ENCODE assay signal across 22 cellular contexts in the genomic region with DNA sequence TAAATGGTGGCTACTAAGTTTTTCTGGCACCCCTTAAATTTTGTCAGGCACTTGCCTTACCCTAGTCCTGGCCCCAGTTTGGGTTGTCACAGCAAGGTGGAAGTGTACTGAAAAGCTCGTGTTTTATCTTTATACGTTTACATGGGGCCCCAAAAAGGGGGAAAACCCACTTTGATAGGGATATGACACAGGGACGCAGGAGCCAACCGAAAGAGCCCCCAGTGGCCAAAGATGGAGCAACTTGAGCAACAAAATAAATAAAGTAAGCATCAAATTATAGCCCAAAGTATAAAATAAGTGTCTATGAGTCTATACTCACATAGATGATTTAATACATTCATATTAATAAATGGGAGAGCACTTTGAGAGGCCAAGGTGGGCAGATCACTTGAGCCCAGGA. TPM values are rescaled to one million over a fixed set of nuclear protein-coding genes. Genes with fewer than 3 reads are reported as not detected.
A peak's percentile ranks its signal among the peaks of the same experiment; 100 is the strongest.
DNase-seq lines count a peak whose midpoint lies in the region; ATAC-seq, FAIRE-seq and TF ChIP-seq lines count a peak whose summit lies in the region.
"Had no signal": no experiment of that assay in that cellular context is flagged by ENCODE, and none has a peak within 500 bp of the region (broad histone marks: within the 10 kb centered on the region; RNA-seq: fewer than 3 reads in every experiment).

No MANE protein-coding gene starts in this region.

- no TSS peak for BruUV-seq in GM12878 (replicated peaks; lab: Mats Ljungman, UMichigan)

- no peaks in the 10 kb centered on the region for H3K9me3 Mint-ChIP-seq in neural crest cell
- H3K9me3 Mint-ChIP-seq: activated CD4-positive, alpha-beta T cell treated with anti-CD3 and anti-CD28 coated beads, Interleukin-2, amount 10 ng/mL, durations not matched to agents 7 days and 5 days; activated naive CD4-positive, alpha-beta T cell treated with anti-CD3 and anti-CD28 coated beads, Interleukin-2, amount 50 U/mL, for 24 hours had no signal

- WGBS in GM12878 (ENCODE audit: insufficient coverage, insufficient replicate concordance, low lambda C conversion rate, missing lambda C conversion rate) = 13% methylated on average over 4 of the region's 4 CpGs
- WGBS in heart right ventricle, 2 donors = 67 to 69% methylated on average over 4 of the region's 4 CpGs

- H4K20me1 ChIP-seq in GM12878 (ENCODE audit: control insufficient read depth, insufficient read depth) = no peaks in the 10 kb centered on the region

- POLR2A ChIA-PET in GM12878 (lab: Charles Lee) = no interaction called here

- SMC1A ChIA-PET in GM12878 (lab: Charles Lee; ENCODE audit: uncharacterized antibody, unreplicated experiment) = interaction anchor here (0.8 to 2.1 kb wide), 3 partner anchors 9 to 88 kb away, joined by 3 to 4 read pairs (median 3); no protein-coding TSS in a partner anchor

- no peak overlapping the region for H3K4me3 ChIP-seq in GM06990 (replicated peaks; ENCODE audit: low read depth, low read length)
- no peak overlapping the region for H3K4me3 ChIP-seq in HFF-Myc (replicated peaks; ENCODE audit: low read depth, low read length)
- H3K4me3 ChIP-seq in GM12878 = no peak overlapping the region
- H3K4me3 ChIP-seq in heart right ventricle = no peak overlapping the region
- H3K4me3 ChIP-seq: colonic mucosa, heart left ventricle, SJCRH30 had no signal

- H3K9ac ChIP-seq in GM12878 (ENCODE audit: control insufficient read depth, insufficient read depth, low read length) = no peak overlapping the region

- no peak for FAIRE-seq in GM12878 (lab: Jason Lieb, UNC)

- 0 out of 2 replicates have a peak, but pooled peaks cover under 1% of the 10 kb centered on the region for H3K4me1 ChIP-seq in GM12878 (ENCODE audit: control insufficient read depth, insufficient read depth, low read length)
- H3K4me1 ChIP-seq in heart right ventricle = peaks cover 9 to 27% (median 16%) of the 10 kb centered on the region in 9 donors
- H3K4me1 ChIP-seq: colonic mucosa had no signal

- H3K27ac ChIP-seq in GM12878 (ENCODE audit: control insufficient read depth, insufficient read depth) (no peak overlapping the region), heart right ventricle (no peak overlapping the region)
- H3K27ac ChIP-seq: colonic mucosa, heart left ventricle, HL-60, neutrophil, SJCRH30 had no signal

- H3K27ac Mint-ChIP-seq in neural crest cell (ENCODE audit: unreplicated experiment) = no peak overlapping the region
- H3K27ac Mint-ChIP-seq: activated CD4-positive, alpha-beta T cell treated with anti-CD3 and anti-CD28 coated beads, Interleukin-2, amount 10 ng/mL, durations not matched to agents 7 days and 5 days; activated naive CD4-positive, alpha-beta T cell treated with anti-CD3 and anti-CD28 coated beads, Interleukin-2, amount 50 U/mL, for 24 hours had no signal

- intact Hi-C loops in GM12878 (cut with micrococcal nuclease; ENCODE audit: unreplicated experiment) = no loop called here
- intact Hi-C loops in heart right ventricle (cut with DNase I) = no loop called here

- H3K36me3 ChIP-seq in GM06990 (ENCODE audit: control insufficient read depth, insufficient read depth, low read length) = no peaks in the 10 kb centered on the region
- H3K36me3 ChIP-seq in GM12878 (ENCODE audit: control insufficient read depth in 2 of 2, insufficient read depth in 2 of 2, low read length in 1 of 2) = no peaks in the 10 kb centered on the region
- no peaks in the 10 kb centered on the region for H3K36me3 ChIP-seq in heart right ventricle
- H3K36me3 ChIP-seq: colonic mucosa, heart left ventricle, neutrophil, SJCRH30 had no signal

- peak; percentile 28; the same call in 1 of the 2 replicates for TF ChIP-seq RAD21 in GM12878 (IDR thresholded peaks at IDR 0.05; ENCODE audit: insufficient read depth, low read depth, low read length)

- H3K36me3 Mint-ChIP-seq in neural crest cell (ENCODE audit: low read depth) = no peaks in the 10 kb centered on the region
- H3K36me3 Mint-ChIP-seq: activated naive CD4-positive, alpha-beta T cell treated with anti-CD3 and anti-CD28 coated beads, Interleukin-2, amount 50 U/mL, for 24 hours had no signal

- TF ChIP-seq EP300 in GM12878 (IDR thresholded peaks at IDR 0.05; ENCODE audit: borderline replicate concordance in 1 of 2, control insufficient read depth in 1 of 2, low read depth in 2 of 2, low read length in 2 of 2) = no peak

- TF ChIP-seq POLR2A in GM12878 (IDR thresholded peaks at IDR 0.05; ENCODE audit: low read depth, low read length) = no peak

- RAD21 ChIA-PET in GM12878 (lab: Charles Lee; ENCODE audit: unreplicated experiment) = no interaction called here

- TF ChIP-seq CTCF in GM06990 (IDR thresholded peaks at IDR 0.05; ENCODE audit: insufficient read depth, low read length, poor library complexity, severe bottlenecking) = peak; percentile 27
- peak; percentile 9 for TF ChIP-seq CTCF in HFF-Myc (IDR thresholded peaks at IDR 0.05; ENCODE audit: low read depth, low read length, missing control alignments)
- 0 out of 6 replicates have a peak, but pooled peaks of 2 of the 3 experiments have one; percentile 12 to 31 for TF ChIP-seq CTCF in GM12878 (IDR thresholded peaks at IDR 0.05 in 2 of 3, conservative IDR thresholded peaks at IDR 0.05 in 1 of 3; ENCODE audit: control insufficient read depth in 2 of 3, extremely low read depth in 1 of 3, insufficient read depth in 1 of 3, low read depth in 3 of 3, low read length in 3 of 3)
- TF ChIP-seq CTCF in neural crest cell (conservative IDR thresholded peaks at IDR 0.05) = peak; percentile 17
- TF ChIP-seq CTCF in heart right ventricle (IDR thresholded peaks at IDR 0.05) = no peak

- in situ Hi-C loops in GM12878 (cut with MboI) = no loop called here

- H3K79me2 ChIP-seq in GM12878 (ENCODE audit: control insufficient read depth, insufficient read depth, low read length) = no peaks in the 10 kb centered on the region

- no peak overlapping the region for H3K4me2 ChIP-seq in GM12878 (ENCODE audit: control insufficient read depth, insufficient read depth)

- ATAC-seq in GM12878 (peak; percentile 46; the same call in 2 of the 3 replicates), heart right ventricle (no peak), HG02571 (IDR thresholded peaks at IDR 0.05; ENCODE audit: unreplicated experiment) (no peak), HG02870 (IDR thresholded peaks at IDR 0.05; ENCODE audit: unreplicated experiment) (no peak)
- ATAC-seq: heart left ventricle, left ventricle myocardium superior had no signal

- DNase-seq in GM06990 (ENCODE audit: extremely low read depth, insufficient read length) = no peak
- DNase-seq in HFF-Myc (ENCODE audit: extremely low read depth, low read depth) = no peak
- DNase-seq in GM12878 (ENCODE audit: low read depth, low spot score) = no peak
- DNase-seq in neural crest cell (ENCODE audit: low read depth, low spot score) = no peak
- no peak for DNase-seq in heart right ventricle
- no peak for DNase-seq in NCI-H82 treated with DMSO at 0.1 percent for 48 hours (lab: John Stamatoyannopoulos, UW; ENCODE audit: unreplicated experiment)
- DNase-seq: activated CD4-positive, alpha-beta T cell treated with anti-CD3 and anti-CD28 coated beads, Interleukin-2, amount 10 ng/mL, durations not matched to agents 7 days and 5 days; colonic mucosa; COR-L47; heart left ventricle; left ventricle myocardium superior; NCI-H146; NCI-H774; SJCRH30 had no signal

- H3K9me3 ChIP-seq in GM12878 (replicated peaks; ENCODE audit: control insufficient read depth, insufficient read depth, low read length) (no peaks in the 10 kb centered on the region), heart right ventricle (no peaks in the 10 kb centered on the region)
- H3K9me3 ChIP-seq: colonic mucosa, heart left ventricle, neutrophil had no signal

- H3K4me1 Mint-ChIP-seq in neural crest cell = no peaks in the 10 kb centered on the region
- H3K4me1 Mint-ChIP-seq: activated CD4-positive, alpha-beta T cell treated with anti-CD3 and anti-CD28 coated beads, Interleukin-2, amount 10 ng/mL, durations not matched to agents 7 days and 5 days; activated naive CD4-positive, alpha-beta T cell treated with anti-CD3 and anti-CD28 coated beads, Interleukin-2, amount 50 U/mL, for 24 hours had no signal

- no peak overlapping the region for H2AFZ ChIP-seq in GM12878 (ENCODE audit: control insufficient read depth, low read depth, low read length)

- H3K27me3 ChIP-seq in GM06990 (replicated peaks; ENCODE audit: control insufficient read depth, insufficient read depth, low read length) (no peaks in the 10 kb centered on the region), GM12878 (replicated peaks in 1 of 2; ENCODE audit: control insufficient read depth in 2 of 2, insufficient read depth in 2 of 2, low read length in 1 of 2) (no peaks in the 10 kb centered on the region), heart right ventricle (no peaks in the 10 kb centered on the region)
- H3K27me3 ChIP-seq: colonic mucosa, heart left ventricle, neutrophil, SJCRH30 had no signal

- CTCF ChIA-PET in GM12878 (lab: Yijun Ruan, JAX) = interaction anchor here (0.9 to 1.3 kb wide), 3 partner anchors 85 to 90 kb away, joined by 3 to 6 read pairs (median 4); no protein-coding TSS in a partner anchor

- H3K4me3 Mint-ChIP-seq in neural crest cell = no peak overlapping the region
- H3K4me3 Mint-ChIP-seq: activated CD4-positive, alpha-beta T cell treated with anti-CD3 and anti-CD28 coated beads, Interleukin-2, amount 10 ng/mL, durations not matched to agents 7 days and 5 days; activated naive CD4-positive, alpha-beta T cell treated with anti-CD3 and anti-CD28 coated beads, Interleukin-2, amount 50 U/mL, for 24 hours had no signal

- no peaks in the 10 kb centered on the region for H3K27me3 Mint-ChIP-seq in neural crest cell (ENCODE audit: low read depth)
- H3K27me3 Mint-ChIP-seq: activated naive CD4-positive, alpha-beta T cell treated with anti-CD3 and anti-CD28 coated beads, Interleukin-2, amount 50 U/mL, for 24 hours had no signal

RNA-seq across cellular contexts. Expression of a gene that starts 5.0 kb away (rescaled TPM):
- total RNA-seq in GM12878 (2013; cell fraction: nucleolus; rRNA removed) = 2.0 and 2.9 TPM in 2 replicates
- total RNA-seq in GM12878 (2014; rRNA removed) (1.9 and 2.3 TPM in 2 replicates), GM12878 (2014; rRNA removed; fragmentation: Illumina TruSeq; extraction: Trizol) (1.2 and 1.3 TPM in 2 replicates), GM12878 (2021) (0.77 and 1.4 TPM in 2 replicates), neural crest cell (not detected in 2 replicates), heart right ventricle (1 to 10 TPM in 1 of 10 donors, under 1 TPM in 6, not detected in 3; 0.17 to 2.1 (median 0.31) TPM)
- polyA plus RNA-seq in GM12878 (2011; ENCODE audit: low read depth) = 0.92 TPM
- polyA plus RNA-seq in GM12878 (2011; rRNA removed) (4.5 and 6.4 TPM in 2 replicates), GM12878 (2014; fragmentation: Illumina TruSeq; extraction: Trizol) (0.90 and 1.2 TPM in 2 replicates), GM12878 (2014; fragmentation: Nextera tagmentation; extraction: Ambion mirVana) (1 to 10 TPM; 2.4 to 2.9 TPM), GM12878 (2014; rRNA removed) (1.4 and 1.5 TPM in 2 replicates), GM12878 (2016; fragmentation: Nextera tagmentation; extraction: Ambion mirVana) (1 to 10 TPM; 2.3 to 2.9 TPM), heart right ventricle (under 1 TPM; 0.15 to 0.32 TPM)
- polyA plus RNA-seq in GM12878 (2011; cell fraction: cytosol; rRNA removed) = 4.8 and 5.3 TPM in 2 replicates
- 2.6 and 3.7 TPM in 2 replicates for polyA plus RNA-seq in GM12878 (2011; cell fraction: nucleus; rRNA removed)
- polyA plus RNA-seq in GM12878 (2012) = 1.2 and 2.1 TPM in 2 replicates
- 3.1 and 3.4 TPM in 2 replicates for polyA minus RNA-seq in GM12878 (2011; rRNA and poly(A)+ RNA removed)
- 0.94 and 1.3 TPM in 2 replicates for polyA minus RNA-seq in GM12878 (2011; cell fraction: cytosol; rRNA and poly(A)+ RNA removed)
- polyA minus RNA-seq in GM12878 (2011; cell fraction: nucleus; rRNA and poly(A)+ RNA removed) = 0.85 and 0.96 TPM in 2 replicates
- total RNA-seq: activated CD4-positive, alpha-beta T cell treated with anti-CD3 and anti-CD28 coated beads, Interleukin-2, amount 10 ng/mL, durations not matched to agents 7 days and 5 days; colonic mucosa; Daoy; MCF 10A; T-helper 1 cell treated with Interleukin-12 subunit alpha and Interleukin-12 subunit beta and Interleukin-4 antibody, amounts not matched to agents 30 ng/mL and 1 ng/mL, for 36 hours had no signal

RNA-seq across cellular contexts. Expression of a gene that starts 24.8 kb away (rescaled TPM):
- total RNA-seq in GM12878 (2013; cell fraction: nucleolus; rRNA removed) = 346 and 347 TPM in 2 replicates
- total RNA-seq in GM12878 (2014; rRNA removed) (69.9 and 80.4 TPM in 2 replicates), GM12878 (2014; rRNA removed; fragmentation: Illumina TruSeq; extraction: Trizol) (102 and 107 TPM in 2 replicates), GM12878 (2021) (129 and 143 TPM in 2 replicates), neural crest cell (32.9 and 34.0 TPM in 2 replicates), heart right ventricle (100 to 1,000 TPM; 107 to 175 (median 128) TPM)
- 132 TPM for polyA plus RNA-seq in GM12878 (2011; ENCODE audit: low read depth)
- polyA plus RNA-seq in GM12878 (2011; rRNA removed) (119 and 178 TPM in 2 replicates), GM12878 (2014; fragmentation: Illumina TruSeq; extraction: Trizol) (138 and 149 TPM in 2 replicates), GM12878 (2014; fragmentation: Nextera tagmentation; extraction: Ambion mirVana) (10 to 100 TPM; 32.6 to 68.1 TPM), GM12878 (2014; rRNA removed) (99.0 and 129 TPM in 2 replicates), GM12878 (2016; fragmentation: Nextera tagmentation; extraction: Ambion mirVana) (100 to 1,000 TPM; 204 to 212 TPM), heart right ventricle (100 to 1,000 TPM in 1 of 2 donors, 10 to 100 TPM in 1; 29.6 to 151 TPM)
- polyA plus RNA-seq in GM12878 (2011; cell fraction: cytosol; rRNA removed) = 111 and 123 TPM in 2 replicates
- 83.2 and 124 TPM in 2 replicates for polyA plus RNA-seq in GM12878 (2011; cell fraction: nucleus; rRNA removed)
- polyA plus RNA-seq in GM12878 (2012) = 141 and 168 TPM in 2 replicates
- polyA minus RNA-seq in GM12878 (2011; rRNA and poly(A)+ RNA removed) = 110 and 134 TPM in 2 replicates
- 46.4 and 58.4 TPM in 2 replicates for polyA minus RNA-seq in GM12878 (2011; cell fraction: cytosol; rRNA and poly(A)+ RNA removed)
- polyA minus RNA-seq in GM12878 (2011; cell fraction: nucleus; rRNA and poly(A)+ RNA removed) = 93.1 and 103 TPM in 2 replicates

RNA-seq across cellular contexts. Expression of a gene that starts 32.6 kb away (rescaled TPM):
- 626 and 671 TPM in 2 replicates for total RNA-seq in GM12878 (2013; cell fraction: nucleolus; rRNA removed)
- total RNA-seq in GM12878 (2014; rRNA removed) (60.3 and 65.3 TPM in 2 replicates), GM12878 (2014; rRNA removed; fragmentation: Illumina TruSeq; extraction: Trizol) (49.2 and 54.3 TPM in 2 replicates), GM12878 (2021) (86.2 and 105 TPM in 2 replicates), neural crest cell (0.26 TPM in 1 of 2 replicates, not detected in the other), heart right ventricle (10 to 100 TPM in 8 of 10 donors, 1 to 10 TPM in 2; 7.5 to 49.6 (median 13.5) TPM)
- polyA plus RNA-seq in GM12878 (2011; ENCODE audit: low read depth) = 26.2 TPM
- polyA plus RNA-seq in GM12878 (2011; rRNA removed) (62.1 and 88.8 TPM in 2 replicates), GM12878 (2014; fragmentation: Illumina TruSeq; extraction: Trizol) (51.5 and 73.0 TPM in 2 replicates), GM12878 (2014; fragmentation: Nextera tagmentation; extraction: Ambion mirVana) (10 to 100 TPM; 13.1 to 14.2 TPM), GM12878 (2014; rRNA removed) (83.8 and 84.2 TPM in 2 replicates), GM12878 (2016; fragmentation: Nextera tagmentation; extraction: Ambion mirVana) (10 to 100 TPM; 43.7 to 49.1 TPM), heart right ventricle (10 to 100 TPM in 1 of 2 donors, 1 to 10 TPM in 1; 6.2 to 26.0 TPM)
- polyA plus RNA-seq in GM12878 (2011; cell fraction: cytosol; rRNA removed) = 73.8 and 102 TPM in 2 replicates
- polyA plus RNA-seq in GM12878 (2011; cell fraction: nucleus; rRNA removed) = 528 TPM in 2 replicates
- polyA plus RNA-seq in GM12878 (2012) = 39.6 and 49.1 TPM in 2 replicates
- 197 and 272 TPM in 2 replicates for polyA minus RNA-seq in GM12878 (2011; rRNA and poly(A)+ RNA removed)
- 42.9 and 54.2 TPM in 2 replicates for polyA minus RNA-seq in GM12878 (2011; cell fraction: cytosol; rRNA and poly(A)+ RNA removed)
- polyA minus RNA-seq in GM12878 (2011; cell fraction: nucleus; rRNA and poly(A)+ RNA removed) = 281 and 428 TPM in 2 replicates

Comparison
In these comparisons a context has a peak if more than half of its experiments do, and no peak if none do; other contexts are left out.
1. CTCF ChIP-seq: peak in GM06990 (single experiment), HFF-Myc (single experiment), GM12878 (2 of 3) and neural crest cell (single experiment); none in heart right ventricle (0 of 9).